10 cellular contexts compared by ENCODE assay signal in genomic region chr17:47707056-47707791, GRCh38. TPM values are rescaled to one million over a fixed set of nuclear protein-coding genes. Genes with fewer than 3 reads are reported as not detected.
DNase-seq lines count a peak whose midpoint lies in the region; ATAC-seq and TF ChIP-seq lines count a peak whose summit lies in the region.
"Had no signal": no experiment of that assay in that cellular context is flagged by ENCODE, and none has a peak within 500 bp of the region (broad histone marks: within the 10 kb centered on the region; RNA-seq: fewer than 3 reads in every experiment).

No MANE protein-coding gene starts in this region.

- intact Hi-C loops in sciatic nerve (cut with DNase I): no loop called here

- no peak overlapping the region for H3K4me3 ChIP-seq in fibroblast of pulmonary artery (replicated peaks; ENCODE audit: low read depth, low read length)
- H3K4me3 ChIP-seq: body of pancreas, PC-9 had no signal

- DNase-seq in DMS 273 (lab: John Stamatoyannopoulos, UW; ENCODE audit: unreplicated experiment) (peak; percentile 70), DMS 273 treated with DMSO at 0.1 percent for 48 hours (lab: John Stamatoyannopoulos, UW) (no peak), NCI-H82 treated with DMSO at 0.1 percent for 48 hours (lab: John Stamatoyannopoulos, UW; ENCODE audit: unreplicated experiment) (peak; percentile 32), fibroblast of pulmonary artery (ENCODE audit: low read depth) (peak; percentile 18), sciatic nerve (ENCODE audit: low spot score) (no peak), NCI-H128 (lab: John Stamatoyannopoulos, UW; ENCODE audit: unreplicated experiment) (no peak), NCI-H1092 treated with DMSO at 0.1 percent for 48 hours (lab: John Stamatoyannopoulos, UW) (no peak)
- DNase-seq: PC-9 had no signal

- TF ChIP-seq CTCF in fibroblast of pulmonary artery (IDR thresholded peaks at IDR 0.05; ENCODE audit: low read length, missing control alignments): no peak

- ATAC-seq in sciatic nerve (peak; percentile 61), HG02642 (IDR thresholded peaks at IDR 0.05; ENCODE audit: poor library complexity, unreplicated experiment) (no peak)
- ATAC-seq: body of pancreas had no signal

RNA-seq across cellular contexts. Expression of gene TBKBP1, which starts 13.3 kb away (rescaled TPM):
- total RNA-seq in sciatic nerve: 19.9 TPM

RNA-seq across cellular contexts. Expression of gene TBX21, which starts 25.8 kb away (rescaled TPM):
- total RNA-seq in sciatic nerve: 1.1 TPM
- total RNA-seq: PC-9 had no signal

RNA-seq across cellular contexts. Expression of gene KPNB1, which starts 57.5 kb away (rescaled TPM):
- total RNA-seq in sciatic nerve: 223 TPM

Comparison
In these comparisons a context has a peak if more than half of its experiments do, and no peak if none do; other contexts are left out.
1. DNase-seq: peak in DMS 273 (single experiment), NCI-H82 treated with DMSO at 0.1 percent for 48 hours (single experiment) and fibroblast of pulmonary artery (single experiment); none in DMS 273 treated with DMSO at 0.1 percent for 48 hours (single experiment), sciatic nerve (single experiment), NCI-H128 (single experiment) and NCI-H1092 treated with DMSO at 0.1 percent for 48 hours (single experiment).